In the genomic region with DNA sequence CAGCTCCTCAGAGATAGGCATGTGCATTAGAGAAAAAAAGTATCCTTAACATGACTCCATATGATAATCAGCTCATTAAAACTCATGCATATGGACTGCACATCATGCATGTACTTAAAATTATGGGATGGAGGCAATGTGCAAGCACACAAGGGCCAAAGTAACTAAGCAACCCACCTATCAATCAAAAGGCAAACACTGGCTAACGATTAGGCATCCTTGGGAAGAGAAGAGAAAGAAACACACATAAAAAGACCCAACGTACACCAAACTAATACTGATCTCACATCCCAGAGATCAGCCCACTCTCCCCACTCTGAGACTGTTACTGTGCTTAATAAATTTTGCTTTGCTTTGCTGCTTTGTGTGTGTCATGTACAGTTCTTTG, we compare ENCODE assay signal across 11 cellular contexts. TPM values are rescaled to one million over a fixed set of nuclear protein-coding genes. Genes with fewer than 3 reads are reported as not detected.
A peak's percentile ranks its signal among the peaks of the same experiment; 100 is the strongest.
DNase-seq lines count a peak whose midpoint lies in the region; ATAC-seq, FAIRE-seq and TF ChIP-seq lines count a peak whose summit lies in the region.
"Not testable (repeated sequence)": the region's sequence is repeated elsewhere in the genome, so short reads cannot be mapped to it uniquely, and the experiment has no call there.
"Had no signal": no experiment of that assay in that cellular context is flagged by ENCODE, and none has a peak within 500 bp of the region (broad histone marks: within the 10 kb centered on the region; RNA-seq: fewer than 3 reads in every experiment).

No MANE protein-coding gene starts in this region.

- not testable (repeated sequence) for H2AK5ac ChIP-seq in neuronal stem cell (ENCODE audit: low read depth, low read length)

- H3K9me1 ChIP-seq in K562 (ENCODE audit: control insufficient read depth, insufficient read depth, low read length), result not testable (repeated sequence)

- H4K91ac ChIP-seq in neuronal stem cell (ENCODE audit: low read depth, low read length, poor library complexity), result not testable (repeated sequence)

- H3K27me3 ChIP-seq in K562 (ENCODE audit: control insufficient read depth in 2 of 2, insufficient read depth in 2 of 2, low read length in 2 of 2); endodermal cell (ENCODE audit: control insufficient read depth, insufficient read depth, low read length, poor library complexity, severe bottlenecking); smooth muscle cell (ENCODE audit: low read depth): not testable (repeated sequence)
- H3K27me3 ChIP-seq in neuronal stem cell (ENCODE audit: control insufficient read depth in 3 of 3, insufficient read depth in 3 of 3, low read depth in 1 of 3, low read length in 3 of 3), result peaks cover 0 to 47% (median 17%) of the 10 kb centered on the region in 3 experiments

- CTCF ChIA-PET in K562 (lab: Yijun Ruan, JAX; ENCODE audit: low intra/inter-chr PET ratio), result not testable (repeated sequence)

- not testable (repeated sequence) for TF ChIP-seq RAD21 in K562 (CRISPR knock-in tag; conservative IDR thresholded peaks at IDR 0.05 in 1 of 2, IDR thresholded peaks at IDR 0.05 in 1 of 2)

- not testable (repeated sequence) for TF ChIP-seq CTCF in K562 (IDR thresholded peaks at IDR 0.05 in 2 of 3, conservative IDR thresholded peaks at IDR 0.05 in 1 of 3; ENCODE audit: insufficient read depth in 2 of 3, low read depth in 1 of 3, low read length in 3 of 3); endodermal cell (conservative IDR thresholded peaks at IDR 0.05); mesothelial cell of epicardium (IDR thresholded peaks at IDR 0.05; ENCODE audit: unreplicated experiment); smooth muscle cell (IDR thresholded peaks at IDR 0.05; ENCODE audit: borderline replicate concordance, insufficient read depth, poor library complexity, severe bottlenecking)

- not testable (repeated sequence) for H3K79me2 ChIP-seq in K562 (ENCODE audit: control insufficient read depth, insufficient read depth, low read length); smooth muscle cell (ENCODE audit: low read depth)

- not testable (repeated sequence) for H3K9me3 Mint-ChIP-seq in endodermal cell, mesothelial cell of epicardium

- intact Hi-C loops in K562 (cut with micrococcal nuclease), result loop anchor here (5.0 kb wide), 1 partner anchor 93 kb away; a partner anchor contains a TSS

- peak; percentile 2 for DNase-seq in AG20443 (ENCODE audit: low spot score)
- DNase-seq in NCI-H82 (lab: John Stamatoyannopoulos, UW), result peak; percentile 51
- DNase-seq in K562 (ENCODE audit: extremely low read depth in 1 of 4, low spot score in 3 of 4); mesothelial cell of epicardium (ENCODE audit: low spot score in 2 of 2, unreplicated experiment in 2 of 2); neuronal stem cell (ENCODE audit: low spot score); smooth muscle cell (lab: John Stamatoyannopoulos, UW; ENCODE audit: unreplicated experiment): not testable (repeated sequence)
- DNase-seq in endodermal cell, result peak; percentile 11

- not testable (repeated sequence) for H3K9ac ChIP-seq in K562 (ENCODE audit: insufficient read depth in 1 of 2, low read depth in 2 of 2, low read length in 2 of 2); endodermal cell (ENCODE audit: extremely low read depth, low read length, poor library complexity, severe bottlenecking); neuronal stem cell (ENCODE audit: low read depth, low read length, poor library complexity); smooth muscle cell (ENCODE audit: low read depth)

- not testable (repeated sequence) for H2BK12ac ChIP-seq in neuronal stem cell (ENCODE audit: low read length)

- not testable (repeated sequence) for H3K18ac ChIP-seq in neuronal stem cell (ENCODE audit: low read length)

- H3K27ac ChIP-seq in K562 (ENCODE audit: extremely low read depth, low read depth, low read length); endodermal cell (ENCODE audit: low read depth, low read length); neuronal stem cell (replicated peaks; ENCODE audit: low read length): not testable (repeated sequence)
- peak overlapping the region; percentile 1 for H3K27ac ChIP-seq in smooth muscle cell (ENCODE audit: low read depth)

- peak; percentile 62; the same call in 2 of the 3 replicates for ATAC-seq in K562

- H3K36me3 ChIP-seq in K562 (ENCODE audit: control insufficient read depth, insufficient read depth, low read length); endodermal cell (ENCODE audit: control insufficient read depth, insufficient read depth, low read length); neuronal stem cell (replicated peaks in 1 of 2; ENCODE audit: control insufficient read depth in 2 of 2, insufficient read depth in 2 of 2, low read length in 2 of 2); smooth muscle cell (ENCODE audit: low read depth): not testable (repeated sequence)

- not testable (repeated sequence) for H3K9me3 ChIP-seq in K562 (replicated peaks; ENCODE audit: control insufficient read depth, insufficient read depth, low read depth, low read length); endodermal cell (ENCODE audit: control insufficient read depth, low read length); neuronal stem cell (replicated peaks in 1 of 2; ENCODE audit: control insufficient read depth in 2 of 2, insufficient read depth in 1 of 2, low read depth in 1 of 2, low read length in 2 of 2); smooth muscle cell (replicated peaks; ENCODE audit: low read depth)

- not testable (repeated sequence) for H4K20me1 ChIP-seq in K562 (replicated peaks; ENCODE audit: control insufficient read depth, insufficient read depth, low read length); smooth muscle cell (ENCODE audit: low read depth)

- not testable (repeated sequence) for H3F3A ChIP-seq in smooth muscle cell (ENCODE audit: low read depth)

- H2BK120ac ChIP-seq in neuronal stem cell (ENCODE audit: low read depth, low read length), result not testable (repeated sequence)

- H3K14ac ChIP-seq in neuronal stem cell (ENCODE audit: low read length), result not testable (repeated sequence)

- H2AFZ ChIP-seq in K562 (ENCODE audit: low read depth, low read length); smooth muscle cell (ENCODE audit: low read depth): not testable (repeated sequence)
- H2AFZ ChIP-seq in neuronal stem cell (ENCODE audit: low read length), result peak overlapping the region; percentile 35

- H3K4me1 Mint-ChIP-seq in endodermal cell, result not testable (repeated sequence)
- H3K4me1 Mint-ChIP-seq in mesothelial cell of epicardium, result peaks cover 21% of the 10 kb centered on the region

- in situ Hi-C loops in K562 (cut with MboI), result loop anchor here (25.0 kb wide), 1 partner anchor 93 kb away; a partner anchor contains a TSS

- TF ChIP-seq POLR2A in K562 (conservative IDR thresholded peaks at IDR 0.05), result not testable (repeated sequence)

- not testable (repeated sequence) for H2BK15ac ChIP-seq in neuronal stem cell (ENCODE audit: low read length)

- FAIRE-seq in K562 (lab: Jason Lieb, UNC), result not testable (repeated sequence)

- H2BK5ac ChIP-seq in neuronal stem cell (ENCODE audit: low read length), result not testable (repeated sequence)

- POLR2A ChIA-PET in K562 (lab: Yijun Ruan, JAX), result not testable (repeated sequence)

- not testable (repeated sequence) for H3K23ac ChIP-seq in neuronal stem cell (ENCODE audit: low read depth, low read length, poor library complexity)

- BruUV-seq in K562 (replicated peaks; lab: Mats Ljungman, UMichigan), result not testable (repeated sequence)

- not testable (repeated sequence) for H3K27ac Mint-ChIP-seq in endodermal cell
- peak overlapping the region; percentile 52 for H3K27ac Mint-ChIP-seq in mesothelial cell of epicardium

- H3K4me3 Mint-ChIP-seq in endodermal cell, mesothelial cell of epicardium: not testable (repeated sequence)

- not testable (repeated sequence) for H3K4ac ChIP-seq in neuronal stem cell (ENCODE audit: low read length)

- not testable (repeated sequence) for H3K4me3 ChIP-seq in K562; endodermal cell (ENCODE audit: low read length); neuronal stem cell (ENCODE audit: low read length in 2 of 2); smooth muscle cell

- WGBS in K562 (ENCODE audit: insufficient coverage, low coverage, missing lambda C conversion rate), result 3% methylated on average over 2 of the region's 2 CpGs
- 92% methylated on average over 1 of the region's 2 CpGs; no CpG with 5 or more reads in 1 of the 2 experiments for whole genome bisulfite sequencing in endodermal cell (ENCODE audit: insufficient coverage in 1 of 2, insufficient read length in 1 of 2), 2 experiments
- WGBS in neuronal stem cell (ENCODE audit: extremely low coverage in 2 of 2, insufficient read length in 2 of 2, insufficient replicate concordance in 1 of 2), 2 donors, result no CpG with 5 or more reads among the region's 2 CpGs
- WGBS in smooth muscle cell (ENCODE audit: low lambda C conversion rate), result 43% methylated on average over 2 of the region's 2 CpGs

- H3K79me1 ChIP-seq in neuronal stem cell (ENCODE audit: low read depth, low read length), result not testable (repeated sequence)

- H3K27me3 Mint-ChIP-seq in endodermal cell (ENCODE audit: insufficient read depth) (peaks cover 32% of the 10 kb centered on the region), mesothelial cell of epicardium (ENCODE audit: low read depth) (peaks cover 58% of the 10 kb centered on the region)

- H3K4me2 ChIP-seq in K562 (ENCODE audit: insufficient read depth, low read length), result peak overlapping the region; percentile 59
- not testable (repeated sequence) for H3K4me2 ChIP-seq in neuronal stem cell (ENCODE audit: insufficient read depth, low read length, poor library complexity, severe bottlenecking); smooth muscle cell

- H3K36me3 Mint-ChIP-seq in endodermal cell (ENCODE audit: low read depth); mesothelial cell of epicardium: not testable (repeated sequence)

- TF ChIP-seq EP300 in K562 (IDR thresholded peaks at IDR 0.05; ENCODE audit: low read length), result not testable (repeated sequence)

- H4K8ac ChIP-seq in neuronal stem cell (ENCODE audit: low read depth, low read length), result not testable (repeated sequence)

- peaks cover 8 to 13% of the 10 kb centered on the region in 2 experiments for H3K4me1 ChIP-seq in K562 (replicated peaks in 1 of 2; ENCODE audit: control insufficient read depth in 2 of 2, insufficient read depth in 2 of 2, low read length in 2 of 2)
- H3K4me1 ChIP-seq in endodermal cell (ENCODE audit: control insufficient read depth, insufficient read depth, low read length); neuronal stem cell (ENCODE audit: control insufficient read depth in 2 of 2, insufficient read depth in 1 of 2, low read depth in 1 of 2, low read length in 2 of 2); smooth muscle cell (ENCODE audit: low read depth): not testable (repeated sequence)

RNA-seq across cellular contexts. Expression of a gene that starts 4.9 kb away (rescaled TPM):
- total RNA-seq in K562 (2011; cell fraction: chromatin; rRNA removed; ENCODE audit: low replicate concordance), result under 0.01 TPM in 2 replicates
- under 0.01 and 21,200 TPM in 2 replicates for total RNA-seq in K562 (2011; cell fraction: nucleolus; rRNA removed)
- under 0.01 and 24,158 TPM in 2 replicates for total RNA-seq in K562 (2011; cell fraction: nucleoplasm; rRNA removed)
- total RNA-seq in K562 (2014; rRNA removed), result under 0.01 TPM in 2 replicates
- 28,565 and 32,823 TPM in 2 replicates for total RNA-seq in K562 (2014; rRNA removed; fragmentation: Illumina TruSeq; extraction: Trizol)
- total RNA-seq in K562 (2015; rRNA removed; fragmentation: Illumina TruSeq; extraction: Trizol), result 20,456 and 27,045 TPM in 2 replicates
- total RNA-seq in K562 (2021), result 2,231 and 2,538 TPM in 2 replicates
- 83.9 TPM in 1 of 2 replicates, not detected in the other for polyA plus RNA-seq in K562 (2011; rRNA removed)
- under 0.01 TPM in 1 of 2 replicates, not detected in the other for polyA plus RNA-seq in K562 (2011; cell fraction: cytosol; rRNA removed)
- under 0.01 and 1,424 TPM in 2 replicates for polyA plus RNA-seq in K562 (2011; cell fraction: nucleus; rRNA removed)
- 25.1 TPM in 1 of 2 replicates, not detected in the other for polyA plus RNA-seq in K562 (2012)
- not detected in 2 replicates for polyA plus RNA-seq in K562 (2014; fragmentation: Illumina TruSeq; extraction: Trizol)
- polyA plus RNA-seq in K562 (2014; fragmentation: Nextera tagmentation; extraction: Ambion mirVana), result 1 to 10 TPM in 1 of 2 experiments, not detected in 1; 3.0 TPM
- not detected in 2 replicates for polyA plus RNA-seq in K562 (2014; rRNA removed)
- 10,756 and 20,531 TPM in 2 replicates for polyA minus RNA-seq in K562 (2011; rRNA and poly(A)+ RNA removed)
- polyA minus RNA-seq in K562 (2011; cell fraction: cytosol; rRNA and poly(A)+ RNA removed), result 58,964 and 66,171 TPM in 2 replicates
- polyA minus RNA-seq in K562 (2011; cell fraction: nucleus; rRNA and poly(A)+ RNA removed), result 66,769 and 85,880 TPM in 2 replicates
- total RNA-seq in endodermal cell, result 1,000 to 10,000 TPM; 2,483 to 3,611 TPM
- 11,872 TPM for polyA plus RNA-seq in endodermal cell (2013, experiment 1 of 2)
- polyA plus RNA-seq in endodermal cell (2013, experiment 2 of 2), result 14,577 TPM
- total RNA-seq in mesothelial cell of epicardium, result 3,774 to 3,945 TPM (median 3,937 TPM) in 3 replicates
- polyA plus RNA-seq in neuronal stem cell (2013, experiment 1 of 2), result 14.3 TPM
- 15.9 TPM for polyA plus RNA-seq in neuronal stem cell (2013, experiment 2 of 2)
- under 0.01 TPM in 2 replicates for total RNA-seq in smooth muscle cell
- 4.2 and 6.4 TPM in 2 replicates for polyA plus RNA-seq in smooth muscle cell
- total RNA-seq: G401 had no signal
- polyA plus RNA-seq: CD14-positive monocyte; CD4-positive, alpha-beta memory T cell; CD8-positive, alpha-beta memory T cell had no signal
